In the genomic region with DNA sequence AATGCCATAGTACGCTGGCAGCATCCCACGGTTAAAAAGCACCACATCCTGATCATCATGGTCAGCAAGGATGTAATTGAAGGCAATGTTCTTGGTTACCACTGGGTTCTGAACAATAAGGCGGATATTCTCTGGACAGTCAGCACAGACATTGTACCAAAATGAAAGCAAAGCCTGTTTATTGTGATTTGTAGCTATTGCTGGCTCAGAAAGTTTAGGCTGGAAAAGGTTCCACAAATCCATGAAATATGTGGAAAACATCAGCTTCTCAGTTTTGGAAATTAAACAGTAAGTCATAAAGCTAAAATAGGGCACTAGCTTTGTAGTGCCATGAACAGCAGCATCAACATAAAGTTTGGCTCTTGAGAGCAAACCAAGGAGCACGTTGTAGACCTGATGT, we compare ENCODE assay signal across 16 cellular contexts.
"Had no signal": no experiment of that assay in that cellular context is flagged by ENCODE, and none has a peak within 500 bp of the region (broad histone marks: within the 10 kb centered on the region; RNA-seq: fewer than 3 reads in every experiment).

No MANE protein-coding gene starts in this region.

- DNase-seq: activated effector memory CD4-positive, alpha-beta T cell treated with Interleukin-2 at 50 U/mL for 16 hours; activated T-cell treated with anti-CD3 and anti-CD28 coated beads for 4 hours; amniotic stem cell; body of pancreas; central memory CD4-positive, alpha-beta T cell; effector CD4-positive, alpha-beta T cell; esophagus squamous epithelium; foreskin fibroblast; kidney glomerular epithelial cell; sigmoid colon; spleen; transverse colon had no signal

- H3K27me3 Mint-ChIP-seq: activated naive CD8-positive, alpha-beta T cell had no signal

- H3K4me1 Mint-ChIP-seq: nephron had no signal

- H3K4me3 Mint-ChIP-seq: activated naive CD8-positive, alpha-beta T cell; nephron had no signal

- ATAC-seq: activated CD4-positive, CD25-positive, alpha-beta regulatory T cell treated with anti-CD3 and anti-CD28 coated beads, Interleukin-2, amount 50 U/mL, for 24 hours; body of pancreas had no signal

- H3K27me3 ChIP-seq: body of pancreas, esophagus squamous epithelium, sigmoid colon, spleen, transverse colon had no signal

- H3K27ac ChIP-seq: body of pancreas, coronary artery, esophagus squamous epithelium, sigmoid colon, spleen, transverse colon had no signal

- H3K27ac Mint-ChIP-seq: activated naive CD8-positive, alpha-beta T cell; nephron had no signal

- H3K9me3 Mint-ChIP-seq: nephron had no signal
